24 cellular contexts compared by ENCODE assay signal in the genomic region with DNA sequence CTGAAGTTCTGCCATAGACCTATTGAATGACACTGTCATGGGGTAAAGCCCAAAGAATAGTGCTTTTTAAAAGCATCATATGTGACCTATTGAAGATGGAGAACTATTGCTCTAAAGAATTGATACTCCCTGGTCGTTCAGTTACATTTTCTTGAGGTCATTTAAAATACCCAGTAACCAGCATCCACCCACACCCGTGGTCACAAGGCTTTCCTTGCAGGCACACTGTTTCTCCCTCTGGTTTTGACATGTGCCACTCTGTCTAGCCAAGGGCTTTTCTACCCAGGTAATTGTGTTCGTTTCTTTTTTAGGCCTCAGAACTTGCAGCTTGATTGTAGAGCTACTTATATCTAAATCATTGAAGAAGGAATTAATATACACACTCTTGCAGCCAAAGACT.
A peak's percentile ranks its signal among the peaks of the same experiment; 100 is the strongest.
DNase-seq lines count a peak whose midpoint lies in the region; ATAC-seq and TF ChIP-seq lines count a peak whose summit lies in the region.
"Had no signal": no experiment of that assay in that cellular context is flagged by ENCODE, and none has a peak within 500 bp of the region (broad histone marks: within the 10 kb centered on the region; RNA-seq: fewer than 3 reads in every experiment).

No MANE protein-coding gene starts in this region.

- no peak for DNase-seq in activated T-cell treated with anti-CD3 and anti-CD28 coated beads, Interleukin-2, amount 50 U/mL, for 24 hours
- no peak for DNase-seq in activated T-cell treated with anti-CD3 and anti-CD28 coated beads for 4 hours
- DNase-seq in CD8-positive, alpha-beta memory T cell, result no peak
- DNase-seq in activated CD8-positive, alpha-beta T cell treated with anti-CD3 and anti-CD28 coated beads, Interleukin-2, amount 10 ng/mL, durations not matched to agents 7 days and 5 days, result no peak
- DNase-seq in osteoblast (ENCODE audit: insufficient read length, low spot score, missing footprints), result no peak
- DNase-seq in nucleus accumbens (lab: John Stamatoyannopoulos, UW), result no peak
- no peak for DNase-seq in WERI-Rb-1
- no peak for DNase-seq in HuH-7.5 (ENCODE audit: low spot score)
- DNase-seq: ACHN; body of pancreas; DMS 273 treated with DMSO at 0.1 percent for 48 hours; effector CD4-positive, alpha-beta T cell; erythroblast; foreskin keratinocyte; H9; MG63; NCI-H1417; NCI-H524; ovary; spleen; uterus had no signal

- H3K9me3 Mint-ChIP-seq in activated T-cell treated with anti-CD3 and anti-CD28 coated beads, Interleukin-2, amount 50 U/mL, for 24 hours, result peaks cover 5% of the 10 kb centered on the region
- no peaks in the 10 kb centered on the region for H3K9me3 Mint-ChIP-seq in CD8-positive, alpha-beta memory T cell
- no peaks in the 10 kb centered on the region for H3K9me3 Mint-ChIP-seq in activated CD8-positive, alpha-beta T cell treated with anti-CD3 and anti-CD28 coated beads, Interleukin-2, amount 10 ng/mL, durations not matched to agents 7 days and 5 days (ENCODE audit: insufficient read depth)
- H3K9me3 Mint-ChIP-seq: H9, WTC11 had no signal

- peaks cover 90% of the 10 kb centered on the region for H3K4me1 Mint-ChIP-seq in activated T-cell treated with anti-CD3 and anti-CD28 coated beads, Interleukin-2, amount 50 U/mL, for 24 hours (ENCODE audit: low read depth)
- H3K4me1 Mint-ChIP-seq in CD8-positive, alpha-beta memory T cell, result peaks cover 61 to 75% (median 72%) of the 10 kb centered on the region in 3 donors
- H3K4me1 Mint-ChIP-seq in activated CD8-positive, alpha-beta T cell treated with anti-CD3 and anti-CD28 coated beads, Interleukin-2, amount 10 ng/mL, durations not matched to agents 7 days and 5 days (ENCODE audit: low read depth), result peaks cover 81% of the 10 kb centered on the region

- CTCF ChIA-PET in CD8-positive, alpha-beta memory T cell (lab: Charles Lee), result interaction anchor here (1.5 kb wide), 1 partner anchor 10 kb away, joined by 12 read pairs; no protein-coding TSS in a partner anchor
- CTCF ChIA-PET in activated CD8-positive, alpha-beta T cell treated with anti-CD3 and anti-CD28 coated beads, Interleukin-2, amount 10 ng/mL, durations not matched to agents 7 days and 5 days (lab: Charles Lee), result interaction anchor here (0.8 to 2.5 kb wide), 2 partner anchors 10 to 11 kb away, joined by 3 to 13 read pairs; no protein-coding TSS in a partner anchor

- H4K20me1 ChIP-seq in osteoblast (ENCODE audit: insufficient read depth, low read length), result no peaks in the 10 kb centered on the region
- H4K20me1 ChIP-seq: BLaER1 treated with 17β-estradiol and CSF1 and Interleukin-3, amounts not matched to agents 10 nM and 100 nM had no signal

- no peaks in the 10 kb centered on the region for H3K27me3 ChIP-seq in CD8-positive, alpha-beta memory T cell (ENCODE audit: insufficient read depth, low read length, poor library complexity, severe bottlenecking)
- H3K27me3 ChIP-seq in osteoblast (ENCODE audit: insufficient read depth, low read length), result no peaks in the 10 kb centered on the region
- H3K27me3 ChIP-seq in WERI-Rb-1 (ENCODE audit: insufficient read depth, low read depth, severe bottlenecking), result no peaks in the 10 kb centered on the region
- H3K27me3 ChIP-seq: BLaER1 treated with 17β-estradiol and CSF1 and Interleukin-3, amounts not matched to agents 10 nM and 100 nM; body of pancreas; MG63; ovary; right atrium auricular region; spleen; uterus had no signal

- H3K27ac Mint-ChIP-seq in activated T-cell treated with anti-CD3 and anti-CD28 coated beads, Interleukin-2, amount 50 U/mL, for 24 hours, result peak overlapping the region; percentile 94
- peak overlapping the region; percentile 61 to 91 (median 78) for H3K27ac Mint-ChIP-seq in CD8-positive, alpha-beta memory T cell
- H3K27ac Mint-ChIP-seq in activated CD8-positive, alpha-beta T cell treated with anti-CD3 and anti-CD28 coated beads, Interleukin-2, amount 10 ng/mL, durations not matched to agents 7 days and 5 days, result peak overlapping the region; percentile 77
- H3K27ac Mint-ChIP-seq: H9, WTC11 had no signal

- peak overlapping the region; percentile 10 for H2AFZ ChIP-seq in osteoblast (ENCODE audit: low read length)

- no peak overlapping the region for H3K27ac ChIP-seq in CD8-positive, alpha-beta memory T cell (ENCODE audit: low read depth, low read length)
- H3K27ac ChIP-seq in osteoblast (ENCODE audit: low read depth, low read length) (no peak overlapping the region), WERI-Rb-1 (no peak overlapping the region)
- H3K27ac ChIP-seq: BLaER1 treated with 17β-estradiol and CSF1 and Interleukin-3, amounts not matched to agents 10 nM and 100 nM; body of pancreas; foreskin keratinocyte; ovary; right atrium auricular region; spleen; uterus had no signal

- peaks cover 66% of the 10 kb centered on the region for H3K4me1 ChIP-seq in CD8-positive, alpha-beta memory T cell (ENCODE audit: insufficient read depth, low read length)
- H3K4me1 ChIP-seq in osteoblast (ENCODE audit: insufficient read depth, low read length), result peaks cover 21% of the 10 kb centered on the region
- H3K4me1 ChIP-seq: right atrium auricular region, uterus had no signal

- no peak for TF ChIP-seq CTCF in osteoblast (IDR thresholded peaks at IDR 0.05; ENCODE audit: extremely low read depth, low read depth, low read length)
- TF ChIP-seq CTCF in WERI-Rb-1 (IDR thresholded peaks at IDR 0.05; ENCODE audit: low read depth, low read length), result no peak

- peaks cover 43% of the 10 kb centered on the region for H3K36me3 Mint-ChIP-seq in activated T-cell treated with anti-CD3 and anti-CD28 coated beads, Interleukin-2, amount 50 U/mL, for 24 hours (ENCODE audit: low read depth)
- no peaks in the 10 kb centered on the region for H3K36me3 Mint-ChIP-seq in CD8-positive, alpha-beta memory T cell
- H3K36me3 Mint-ChIP-seq in activated CD8-positive, alpha-beta T cell treated with anti-CD3 and anti-CD28 coated beads, Interleukin-2, amount 10 ng/mL, durations not matched to agents 7 days and 5 days (ENCODE audit: low read depth), result peaks cover 19% of the 10 kb centered on the region
- H3K36me3 Mint-ChIP-seq: WTC11 had no signal

- H3K9me3 ChIP-seq in CD8-positive, alpha-beta memory T cell (ENCODE audit: low read length), result no peaks in the 10 kb centered on the region
- H3K9me3 ChIP-seq in osteoblast (ENCODE audit: low read depth, low read length), result no peaks in the 10 kb centered on the region
- no peaks in the 10 kb centered on the region for H3K9me3 ChIP-seq in WERI-Rb-1 (ENCODE audit: severe bottlenecking)
- H3K9me3 ChIP-seq: body of pancreas, MG63, ovary, right atrium auricular region, spleen, uterus had no signal

- H3K4me3 ChIP-seq in CD8-positive, alpha-beta memory T cell (ENCODE audit: low read length), result no peak overlapping the region
- H3K4me3 ChIP-seq in osteoblast (ENCODE audit: insufficient read depth, low read length), result no peak overlapping the region
- H3K4me3 ChIP-seq in WERI-Rb-1 (ENCODE audit: low read depth, low read length), result no peak overlapping the region
- H3K4me3 ChIP-seq: BLaER1 treated with 17β-estradiol and CSF1 and Interleukin-3, amounts not matched to agents 10 nM and 100 nM; body of pancreas; MG63; ovary; right atrium auricular region; spleen; uterus had no signal

- H3K36me3 ChIP-seq in CD8-positive, alpha-beta memory T cell (ENCODE audit: insufficient read depth, low read length), result no peaks in the 10 kb centered on the region
- H3K36me3 ChIP-seq in osteoblast (ENCODE audit: insufficient read depth, low read length), result no peaks in the 10 kb centered on the region
- H3K36me3 ChIP-seq in WERI-Rb-1, result no peaks in the 10 kb centered on the region
- H3K36me3 ChIP-seq: BLaER1 treated with 17β-estradiol and CSF1 and Interleukin-3, amounts not matched to agents 10 nM and 100 nM; MG63; ovary; right atrium auricular region; spleen; uterus had no signal

- no peak for ATAC-seq in activated CD8-positive, alpha-beta T cell treated with anti-CD3 and anti-CD28 coated beads, Interleukin-2, amount 10 ng/mL, durations not matched to agents 7 days and 5 days
- ATAC-seq: body of pancreas, foreskin keratinocyte, WTC11 had no signal

- no peaks in the 10 kb centered on the region for H3K79me2 ChIP-seq in osteoblast (ENCODE audit: insufficient read depth, low read length)

- no peaks in the 10 kb centered on the region for H3K27me3 Mint-ChIP-seq in activated T-cell treated with anti-CD3 and anti-CD28 coated beads, Interleukin-2, amount 50 U/mL, for 24 hours
- H3K27me3 Mint-ChIP-seq in CD8-positive, alpha-beta memory T cell, result no peaks in the 10 kb centered on the region
- H3K27me3 Mint-ChIP-seq in activated CD8-positive, alpha-beta T cell treated with anti-CD3 and anti-CD28 coated beads, Interleukin-2, amount 10 ng/mL, durations not matched to agents 7 days and 5 days (ENCODE audit: low read depth), result no peaks in the 10 kb centered on the region

- POLR2A ChIA-PET in CD8-positive, alpha-beta memory T cell (lab: Charles Lee), result no interaction called here
- POLR2A ChIA-PET in activated CD8-positive, alpha-beta T cell treated with anti-CD3 and anti-CD28 coated beads, Interleukin-2, amount 10 ng/mL, durations not matched to agents 7 days and 5 days (lab: Charles Lee), result no interaction called here

- H3K4me2 ChIP-seq in osteoblast (ENCODE audit: insufficient read depth, low read length), result no peak overlapping the region

- H3K4me3 Mint-ChIP-seq in activated T-cell treated with anti-CD3 and anti-CD28 coated beads, Interleukin-2, amount 50 U/mL, for 24 hours, result no peak overlapping the region
- peak overlapping the region in 4 of 7 donors; percentile 33 to 58 (median 44) for H3K4me3 Mint-ChIP-seq in CD8-positive, alpha-beta memory T cell
- H3K4me3 Mint-ChIP-seq in activated CD8-positive, alpha-beta T cell treated with anti-CD3 and anti-CD28 coated beads, Interleukin-2, amount 10 ng/mL, durations not matched to agents 7 days and 5 days, result no peak overlapping the region
- H3K4me3 Mint-ChIP-seq: H9, WTC11 had no signal

Comparison
In these comparisons a context has a peak if more than half of its experiments do, and no peak if none do; other contexts are left out.
1. H3K4me3 Mint-ChIP-seq: peak in CD8-positive, alpha-beta memory T cell (4 of 7); none in activated T-cell treated with anti-CD3 and anti-CD28 coated beads, Interleukin-2, amount 50 U/mL, for 24 hours (single experiment) and activated CD8-positive, alpha-beta T cell treated with anti-CD3 and anti-CD28 coated beads, Interleukin-2, amount 10 ng/mL, durations not matched to agents 7 days and 5 days (single experiment).
2. Peak in every context shown above with its lines, with median percentiles within 50 percentile points of each other: H3K27ac Mint-ChIP-seq.